24 cellular contexts compared by ENCODE assay signal in the genomic region with DNA sequence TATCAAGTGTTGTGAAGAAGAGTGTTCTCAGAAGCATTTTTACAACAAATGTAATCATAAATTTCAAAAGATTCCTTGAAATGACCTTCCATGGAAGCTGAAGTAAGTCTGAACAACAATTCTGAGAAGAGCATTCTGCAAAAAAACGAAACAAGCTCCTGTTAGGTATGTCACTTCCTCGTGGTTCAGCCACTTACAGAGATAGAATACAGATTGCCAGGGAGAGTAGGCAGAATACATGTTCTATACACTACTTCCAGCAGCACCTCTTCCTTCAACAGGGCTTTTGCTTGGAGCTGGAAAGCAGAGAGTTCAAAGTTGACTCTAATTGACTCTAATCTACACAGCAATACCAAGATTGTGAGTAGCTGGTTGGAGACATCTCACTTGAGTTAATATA.
"Had no signal": no experiment of that assay in that cellular context is flagged by ENCODE, and none has a peak within 500 bp of the region (broad histone marks: within the 10 kb centered on the region; RNA-seq: fewer than 3 reads in every experiment).

No MANE protein-coding gene starts in this region.

- DNase-seq: activated CD4-positive, alpha-beta T cell treated with anti-CD3 and anti-CD28 coated beads, Interleukin-2, amount 50 U/mL, for 48 hours; activated CD4-positive, CD25-positive, alpha-beta regulatory T cell; activated CD8-positive, alpha-beta memory T cell treated with anti-CD3 and anti-CD28 coated beads, Interleukin-2, amount 50 U/mL, for 4 hours; activated effector memory CD4-positive, alpha-beta T cell treated with Interleukin-2 at 50 U/mL for 16 hours; activated naive CD4-positive, alpha-beta T cell; activated T-cell treated with anti-CD3 and anti-CD28 coated beads, Interleukin-2, amount 50 U/mL, for 72 hours; amniotic stem cell; body of pancreas; central memory CD4-positive, alpha-beta T cell; IMR-90; Kasumi-1; KBM-7; NCI-H1105 treated with DMSO at 0.1 percent for 48 hours; NCI-H1436 treated with DMSO at 0.1 percent for 48 hours; NCI-H187; NCI-H2081; NCI-H510A treated with DMSO at 0.1 percent for 48 hours; NCI-H69; NK-92 treated with Interleukin-12 subunit alpha and Interleukin-12 subunit beta, amount 100 ng/mL, for 24 hours; PC-3; SHP77; SW 1271; T1000 had no signal

- ATAC-seq: activated T-cell treated with anti-CD3 and anti-CD28 coated beads, Interleukin-2, amount 50 U/mL, for 72 hours; body of pancreas; SK-N-SH treated with all-trans-retinoic acid at 6 μM for 48 hours had no signal

- H3K4me3 Mint-ChIP-seq: activated T-cell treated with anti-CD3 and anti-CD28 coated beads, Interleukin-2, amount 50 U/mL, for 72 hours had no signal

- H3K27ac Mint-ChIP-seq: activated T-cell treated with anti-CD3 and anti-CD28 coated beads, Interleukin-2, amount 50 U/mL, for 72 hours had no signal
